8 cellular contexts compared by ENCODE assay signal in the genomic region with DNA sequence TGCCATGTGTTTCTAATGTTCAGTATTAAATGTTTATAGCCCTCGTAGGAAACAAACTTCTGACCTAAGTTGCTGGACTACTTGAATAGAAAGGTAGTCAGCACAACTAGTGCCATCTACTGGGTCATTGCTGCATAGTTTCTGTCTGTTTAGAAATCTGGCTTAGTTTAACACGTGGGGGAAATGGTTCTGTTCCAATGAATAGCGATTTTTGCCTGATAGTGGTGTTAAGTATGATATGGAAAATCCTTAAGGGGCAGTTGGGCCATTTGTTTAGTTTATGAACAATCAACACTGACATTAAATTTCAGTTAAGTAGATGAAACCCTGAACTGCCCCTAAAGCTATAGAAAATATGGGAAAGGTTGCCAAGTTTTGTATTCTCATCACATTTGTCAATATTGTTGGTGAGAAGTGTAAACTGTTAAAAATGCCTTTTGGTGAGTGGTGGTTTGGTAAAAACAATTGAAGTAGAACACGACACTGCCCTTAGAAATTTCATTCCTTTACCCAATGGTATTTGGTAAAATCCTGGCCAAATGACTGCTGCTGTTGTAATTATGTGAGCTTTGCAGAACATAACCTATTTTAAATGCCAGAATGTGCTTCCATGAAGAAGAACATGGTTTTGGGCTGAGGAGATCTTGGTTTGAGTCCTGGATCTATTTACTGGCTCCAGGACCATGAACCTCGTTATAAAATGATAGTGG. TPM values are rescaled to one million over a fixed set of nuclear protein-coding genes. Genes with fewer than 3 reads are reported as not detected.
DNase-seq lines count a peak whose midpoint lies in the region; ATAC-seq, FAIRE-seq and TF ChIP-seq lines count a peak whose summit lies in the region.

No MANE protein-coding gene starts in this region.

- H3K27ac ChIP-seq in RWPE1 = no peak overlapping the region
- no peak overlapping the region for H3K27ac ChIP-seq in body of pancreas

- no peaks in the 10 kb centered on the region for H3K36me3 ChIP-seq in body of pancreas (replicated peaks in 1 of 2; ENCODE audit: insufficient read depth in 1 of 2, low read depth in 2 of 2)

- DNase-seq in activated T-cell treated with anti-CD3 and anti-CD28 coated beads for 4 hours (peak; percentile 38), HTR-8/SVneo (ENCODE audit: insufficient read length, low spot score) (peak; percentile 65), RWPE1 (ENCODE audit: low spot score) (peak; percentile 62), body of pancreas (peak; percentile 45 to 80 (median 58)), iPS-NIHi7 (ENCODE audit: extremely low spot score) (peak; percentile 58)
- no peak for DNase-seq in activated T-cell treated with anti-CD3 and anti-CD28 coated beads, Interleukin-2, amount 50 U/mL, for 24 hours
- DNase-seq in stimulated activated effector memory CD8-positive, alpha-beta T cell treated with anti-CD3 and anti-CD28 coated beads, Interleukin-12 subunit alpha, Interleukin-12 subunit beta, amount 100 ng/mL, for 72 hours (ENCODE audit: low spot score in 2 of 2) = peak in 1 of 2 donors; percentile 58

- ATAC-seq in GM21529 (IDR thresholded peaks at IDR 0.05; ENCODE audit: unreplicated experiment) = peak; percentile 80
- peak; percentile 86 for ATAC-seq in body of pancreas
- peak; percentile 65 for ATAC-seq in stimulated activated effector memory CD8-positive, alpha-beta T cell treated with anti-CD3 and anti-CD28 coated beads, Interleukin-12 subunit alpha, Interleukin-12 subunit beta, amount 100 ng/mL, for 72 hours

- no peaks in the 10 kb centered on the region for H3K27me3 Mint-ChIP-seq in activated T-cell treated with anti-CD3 and anti-CD28 coated beads, Interleukin-2, amount 50 U/mL, for 24 hours

- intact Hi-C loops in body of pancreas (cut with DNase I) = loop anchor here (5.0 kb wide), 1 partner anchor 124 kb away; no protein-coding TSS in a partner anchor

- TF ChIP-seq POLR2A in body of pancreas (IDR thresholded peaks at IDR 0.05) = peak in 1 of 3 donors; percentile 15

- H3K4me1 Mint-ChIP-seq in activated T-cell treated with anti-CD3 and anti-CD28 coated beads, Interleukin-2, amount 50 U/mL, for 24 hours (ENCODE audit: low read depth) = peaks cover 58% of the 10 kb centered on the region
- peaks cover 30% of the 10 kb centered on the region for H3K4me1 Mint-ChIP-seq in stimulated activated effector memory CD8-positive, alpha-beta T cell treated with anti-CD3 and anti-CD28 coated beads, Interleukin-12 subunit alpha, Interleukin-12 subunit beta, amount 100 ng/mL, for 72 hours

- H3K27me3 ChIP-seq in body of pancreas = no peaks in the 10 kb centered on the region

- peaks cover 8% of the 10 kb centered on the region for H3K4me1 ChIP-seq in body of pancreas

- no peaks in the 10 kb centered on the region for H3K9me3 ChIP-seq in body of pancreas

- FAIRE-seq in HTR-8/SVneo (lab: Jason Lieb, UNC) = peak; percentile 69

- peak; percentile 78 for TF ChIP-seq CTCF in RWPE1 (conservative IDR thresholded peaks at IDR 0.05; ENCODE audit: low read depth)
- peak; percentile 31 to 88 (median 78) for TF ChIP-seq CTCF in body of pancreas (IDR thresholded peaks at IDR 0.05)

- H3K9me3 Mint-ChIP-seq in activated T-cell treated with anti-CD3 and anti-CD28 coated beads, Interleukin-2, amount 50 U/mL, for 24 hours = no peaks in the 10 kb centered on the region
- H3K9me3 Mint-ChIP-seq in stimulated activated effector memory CD8-positive, alpha-beta T cell treated with anti-CD3 and anti-CD28 coated beads, Interleukin-12 subunit alpha, Interleukin-12 subunit beta, amount 100 ng/mL, for 72 hours = no peaks in the 10 kb centered on the region

- H3K4me3 Mint-ChIP-seq in activated T-cell treated with anti-CD3 and anti-CD28 coated beads, Interleukin-2, amount 50 U/mL, for 24 hours = no peak overlapping the region
- peak overlapping the region; percentile 5 for H3K4me3 Mint-ChIP-seq in stimulated activated effector memory CD8-positive, alpha-beta T cell treated with anti-CD3 and anti-CD28 coated beads, Interleukin-12 subunit alpha, Interleukin-12 subunit beta, amount 100 ng/mL, for 72 hours

- no peak overlapping the region for H3K27ac Mint-ChIP-seq in activated T-cell treated with anti-CD3 and anti-CD28 coated beads, Interleukin-2, amount 50 U/mL, for 24 hours
- peak overlapping the region; percentile 15 for H3K27ac Mint-ChIP-seq in stimulated activated effector memory CD8-positive, alpha-beta T cell treated with anti-CD3 and anti-CD28 coated beads, Interleukin-12 subunit alpha, Interleukin-12 subunit beta, amount 100 ng/mL, for 72 hours

- peaks cover 61% of the 10 kb centered on the region for H3K36me3 Mint-ChIP-seq in activated T-cell treated with anti-CD3 and anti-CD28 coated beads, Interleukin-2, amount 50 U/mL, for 24 hours (ENCODE audit: low read depth)
- peaks cover 60% of the 10 kb centered on the region for H3K36me3 Mint-ChIP-seq in stimulated activated effector memory CD8-positive, alpha-beta T cell treated with anti-CD3 and anti-CD28 coated beads, Interleukin-12 subunit alpha, Interleukin-12 subunit beta, amount 100 ng/mL, for 72 hours

- CTCF ChIA-PET in RWPE1 (lab: Yijun Ruan, JAX) = interaction anchor here (0.6 to 0.9 kb wide), 6 partner anchors 53 to 1377 kb away, joined by 3 to 6 read pairs (median 4); no protein-coding TSS in a partner anchor

- POLR2A ChIA-PET in RWPE1 (lab: Yijun Ruan, JAX; ENCODE audit: low non-redundant PET) = interaction anchor here (0.5 kb wide), 1 partner anchor 13 kb away, joined by 3 read pairs; no protein-coding TSS in a partner anchor

- WGBS in body of pancreas, 2 donors = 10 to 11% methylated on average over 5 of the region's 5 CpGs

- H3K4me3 ChIP-seq in body of pancreas = no peak overlapping the region

RNA-seq across cellular contexts. Expression of a gene that starts 13.2 kb away (rescaled TPM):
- total RNA-seq in body of pancreas = 10 to 100 TPM; 10.9 to 39.2 TPM
